ENCODE assay signal across 10 cellular contexts in the genomic region with DNA sequence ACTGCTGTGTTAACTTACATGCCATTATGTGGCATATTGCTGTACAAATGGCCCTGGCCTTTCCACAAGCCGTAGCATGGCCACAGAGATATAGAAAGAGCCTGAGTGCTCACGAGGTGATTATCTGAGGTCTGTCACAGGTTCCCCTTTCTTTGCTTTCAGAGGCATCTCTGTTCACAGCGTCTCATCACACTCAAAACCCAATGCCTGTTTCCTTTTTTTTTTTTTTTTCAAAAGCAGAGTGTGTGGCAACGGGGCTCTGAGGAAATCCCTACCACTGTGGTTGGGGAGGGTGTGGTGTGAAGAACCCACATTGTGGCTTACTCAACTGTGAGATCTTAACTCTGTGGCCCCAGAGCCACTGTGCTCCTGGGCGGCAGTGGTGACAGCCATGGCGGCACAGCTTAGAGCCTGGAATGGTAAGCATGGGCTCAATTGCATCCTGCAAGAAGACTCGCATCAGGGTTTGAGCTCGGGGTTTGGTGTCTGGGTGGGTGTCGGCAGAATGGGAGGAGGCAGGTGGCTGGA. TPM values are rescaled to one million over a fixed set of nuclear protein-coding genes. Genes with fewer than 3 reads are reported as not detected.
DNase-seq lines count a peak whose midpoint lies in the region; ATAC-seq and TF ChIP-seq lines count a peak whose summit lies in the region.
"Had no signal": no experiment of that assay in that cellular context is flagged by ENCODE, and none has a peak within 500 bp of the region (broad histone marks: within the 10 kb centered on the region; RNA-seq: fewer than 3 reads in every experiment).

No MANE protein-coding gene starts in this region.

- peak; percentile 19 for DNase-seq in Ammon's horn (ENCODE audit: low spot score)
- DNase-seq in GM20000 (ENCODE audit: low spot score) = peak; percentile 27
- DNase-seq in activated CD8-positive, alpha-beta T cell treated with anti-CD3 and anti-CD28 coated beads, Interleukin-2, amount 10 ng/mL, durations not matched to agents 7 days and 5 days = peak; percentile 86
- DNase-seq in lower lobe of right lung = no peak
- peak; percentile 63 to 81 for DNase-seq in stimulated activated naive CD8-positive, alpha-beta T cell treated with anti-CD3 and anti-CD28 coated beads, Interleukin-15, amount 100 ng/mL, for 72 hours
- no peak for DNase-seq in NCI-H345 treated with DMSO at 0.1 percent for 48 hours (lab: John Stamatoyannopoulos, UW; ENCODE audit: unreplicated experiment)
- DNase-seq in retina = no peak

- H3K9me3 Mint-ChIP-seq in activated CD8-positive, alpha-beta T cell treated with anti-CD3 and anti-CD28 coated beads, Interleukin-2, amount 10 ng/mL, durations not matched to agents 7 days and 5 days (ENCODE audit: insufficient read depth) = no peaks in the 10 kb centered on the region
- no peaks in the 10 kb centered on the region for H3K9me3 Mint-ChIP-seq in stimulated activated naive CD8-positive, alpha-beta T cell treated with anti-CD3 and anti-CD28 coated beads, Interleukin-15, amount 100 ng/mL, for 72 hours

- no peaks in the 10 kb centered on the region for H3K27me3 ChIP-seq in lower lobe of right lung (ENCODE audit: low read depth)

- peak overlapping the region; percentile 25 for H3K4me3 ChIP-seq in lower lobe of right lung

- POLR2A ChIA-PET in activated CD8-positive, alpha-beta T cell treated with anti-CD3 and anti-CD28 coated beads, Interleukin-2, amount 10 ng/mL, durations not matched to agents 7 days and 5 days (lab: Charles Lee) = interaction anchor here (1.3 kb wide), 1 partner anchor 21 kb away, joined by 3 read pairs; no protein-coding TSS in a partner anchor

- H3K27ac Mint-ChIP-seq in activated CD8-positive, alpha-beta T cell treated with anti-CD3 and anti-CD28 coated beads, Interleukin-2, amount 10 ng/mL, durations not matched to agents 7 days and 5 days = peak overlapping the region; percentile 49
- no peak overlapping the region for H3K27ac Mint-ChIP-seq in stimulated activated naive CD8-positive, alpha-beta T cell treated with anti-CD3 and anti-CD28 coated beads, Interleukin-15, amount 100 ng/mL, for 72 hours

- no peaks in the 10 kb centered on the region for H3K36me3 Mint-ChIP-seq in activated CD8-positive, alpha-beta T cell treated with anti-CD3 and anti-CD28 coated beads, Interleukin-2, amount 10 ng/mL, durations not matched to agents 7 days and 5 days (ENCODE audit: low read depth)

- H3K4me1 ChIP-seq in lower lobe of right lung = peaks cover 16% of the 10 kb centered on the region

- CTCF ChIA-PET in activated CD8-positive, alpha-beta T cell treated with anti-CD3 and anti-CD28 coated beads, Interleukin-2, amount 10 ng/mL, durations not matched to agents 7 days and 5 days (lab: Charles Lee) = interaction anchor here (2.6 kb wide), 1 partner anchor 79 kb away, joined by 10 read pairs; no protein-coding TSS in a partner anchor

- ATAC-seq in HG03571 (IDR thresholded peaks at IDR 0.05; ENCODE audit: unreplicated experiment) (peak; percentile 86), lower lobe of right lung (peak; percentile 78 to 87)
- peak; percentile 77 for ATAC-seq in activated CD8-positive, alpha-beta T cell treated with anti-CD3 and anti-CD28 coated beads, Interleukin-2, amount 10 ng/mL, durations not matched to agents 7 days and 5 days
- peak; percentile 93 for ATAC-seq in stimulated activated naive CD8-positive, alpha-beta T cell treated with anti-CD3 and anti-CD28 coated beads, Interleukin-15, amount 100 ng/mL, for 72 hours

- no peak for TF ChIP-seq CTCF in GM20000 (IDR thresholded peaks at IDR 0.05; ENCODE audit: extremely low read depth, missing control alignments)
- no peak for TF ChIP-seq CTCF in lower lobe of right lung (IDR thresholded peaks at IDR 0.05)

- intact Hi-C loops in lower lobe of right lung (cut with DNase I) = no loop called here

- H3K9me3 ChIP-seq in lower lobe of right lung = no peaks in the 10 kb centered on the region

- H3K27me3 Mint-ChIP-seq in activated CD8-positive, alpha-beta T cell treated with anti-CD3 and anti-CD28 coated beads, Interleukin-2, amount 10 ng/mL, durations not matched to agents 7 days and 5 days (ENCODE audit: low read depth) = peaks cover 51% of the 10 kb centered on the region
- peaks cover 64% of the 10 kb centered on the region for H3K27me3 Mint-ChIP-seq in stimulated activated naive CD8-positive, alpha-beta T cell treated with anti-CD3 and anti-CD28 coated beads, Interleukin-15, amount 100 ng/mL, for 72 hours

- H3K4me1 Mint-ChIP-seq in activated CD8-positive, alpha-beta T cell treated with anti-CD3 and anti-CD28 coated beads, Interleukin-2, amount 10 ng/mL, durations not matched to agents 7 days and 5 days (ENCODE audit: low read depth) = peaks cover 45% of the 10 kb centered on the region
- peaks cover 41% of the 10 kb centered on the region for H3K4me1 Mint-ChIP-seq in stimulated activated naive CD8-positive, alpha-beta T cell treated with anti-CD3 and anti-CD28 coated beads, Interleukin-15, amount 100 ng/mL, for 72 hours
- H3K4me1 Mint-ChIP-seq: nephron had no signal

- H3K27ac ChIP-seq in lower lobe of right lung = peak overlapping the region; percentile 24
- H3K27ac ChIP-seq: C4-2B had no signal

- H3K4me3 Mint-ChIP-seq in activated CD8-positive, alpha-beta T cell treated with anti-CD3 and anti-CD28 coated beads, Interleukin-2, amount 10 ng/mL, durations not matched to agents 7 days and 5 days = peak overlapping the region; percentile 46
- H3K4me3 Mint-ChIP-seq in stimulated activated naive CD8-positive, alpha-beta T cell treated with anti-CD3 and anti-CD28 coated beads, Interleukin-15, amount 100 ng/mL, for 72 hours = peak overlapping the region in 1 of 2 donors; percentile 31
- H3K4me3 Mint-ChIP-seq: nephron had no signal

- no peaks in the 10 kb centered on the region for H3K36me3 ChIP-seq in lower lobe of right lung

RNA-seq across cellular contexts. Expression of gene RTL5, which starts 30.8 kb away (rescaled TPM):
- under 1 TPM; 0.05 to 0.08 TPM for total RNA-seq in activated CD8-positive, alpha-beta T cell treated with anti-CD3 and anti-CD28 coated beads, Interleukin-2, amount 10 ng/mL, durations not matched to agents 7 days and 5 days
- total RNA-seq in lower lobe of right lung = 9.9 TPM

Comparison
In these comparisons a context has a peak if more than half of its experiments do, and no peak if none do; other contexts are left out.
1. DNase-seq: peak in Ammon's horn (single experiment), GM20000 (single experiment), activated CD8-positive, alpha-beta T cell treated with anti-CD3 and anti-CD28 coated beads, Interleukin-2, amount 10 ng/mL, durations not matched to agents 7 days and 5 days (single experiment) and stimulated activated naive CD8-positive, alpha-beta T cell treated with anti-CD3 and anti-CD28 coated beads, Interleukin-15, amount 100 ng/mL, for 72 hours (2 of 2); none in lower lobe of right lung (single experiment), NCI-H345 treated with DMSO at 0.1 percent for 48 hours (single experiment) and retina (single experiment).
2. RNA of gene RTL5, which starts 30.8 kb away (total RNA-seq): 9.9 TPM in lower lobe of right lung (single experiment); 0.05 to 0.08 TPM in activated CD8-positive, alpha-beta T cell treated with anti-CD3 and anti-CD28 coated beads, Interleukin-2, amount 10 ng/mL, durations not matched to agents 7 days and 5 days; every median in the first group is over 10 times any median in the second.
3. Peak in every context shown above with its lines, with median percentiles within 50 percentile points of each other: ATAC-seq.